10 cellular contexts compared by ENCODE assay signal in the genomic region with DNA sequence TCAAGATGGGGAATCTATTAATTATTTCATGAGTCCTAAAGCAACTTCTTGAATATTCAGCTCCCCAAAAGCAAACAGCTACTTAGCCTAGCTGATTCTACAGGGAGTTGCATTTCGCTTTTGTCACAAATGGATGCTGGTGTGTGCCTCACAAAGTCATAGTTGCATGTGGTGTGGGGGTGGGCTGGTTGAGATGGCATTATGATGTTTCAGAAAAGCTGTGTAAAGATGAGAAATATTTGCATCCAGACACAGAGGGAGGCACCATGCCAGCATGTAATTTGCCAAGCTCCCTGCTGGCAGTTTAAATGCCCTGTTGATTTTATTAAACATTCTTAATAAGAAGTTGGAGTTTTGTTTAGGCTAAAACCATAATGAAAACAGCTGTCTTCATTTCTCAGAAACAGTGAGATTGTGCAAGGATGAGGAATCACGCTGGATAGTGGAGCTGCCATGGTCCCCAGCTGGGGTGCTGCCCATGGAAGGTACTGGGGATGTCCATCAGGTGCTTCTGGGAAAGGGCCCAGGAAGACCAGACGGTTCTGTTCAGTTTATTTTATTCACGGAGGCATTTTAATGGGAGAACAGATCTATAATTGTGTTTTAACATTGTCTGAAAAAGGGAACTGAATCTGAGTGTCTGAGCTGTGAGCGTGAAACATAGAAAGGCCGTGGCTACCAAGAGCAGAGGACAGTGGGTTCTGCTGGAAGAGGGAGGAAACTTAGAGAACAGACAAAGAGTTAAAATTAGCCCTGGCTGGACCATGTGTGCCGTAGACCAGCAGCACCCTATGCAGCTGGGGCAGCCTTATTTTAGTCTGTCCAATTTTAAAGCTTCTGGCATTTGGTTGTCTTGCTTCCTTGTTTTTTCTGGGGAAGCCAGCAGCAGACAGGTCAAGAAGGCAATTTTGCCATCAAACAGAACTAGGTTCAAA.
DNase-seq lines count a peak whose midpoint lies in the region; ATAC-seq and TF ChIP-seq lines count a peak whose summit lies in the region.
"Had no signal": no experiment of that assay in that cellular context is flagged by ENCODE, and none has a peak within 500 bp of the region (broad histone marks: within the 10 kb centered on the region; RNA-seq: fewer than 3 reads in every experiment).

No MANE protein-coding gene starts in this region.

- H2AFZ ChIP-seq in neural progenitor cell (replicated peaks) = no peak overlapping the region

- no peaks in the 10 kb centered on the region for H3K36me3 Mint-ChIP-seq in neural progenitor cell
- H3K36me3 Mint-ChIP-seq in activated naive CD4-positive, alpha-beta T cell treated with anti-CD3 and anti-CD28 coated beads, Interleukin-2, amount 50 U/mL, for 72 hours = peaks cover 10 to 16% of the 10 kb centered on the region in 2 donors
- H3K36me3 Mint-ChIP-seq: WTC11 had no signal

- no peaks in the 10 kb centered on the region for H3K9me3 Mint-ChIP-seq in neural progenitor cell
- H3K9me3 Mint-ChIP-seq in activated naive CD4-positive, alpha-beta T cell treated with anti-CD3 and anti-CD28 coated beads, Interleukin-2, amount 50 U/mL, for 72 hours = peaks cover 2 to 15% of the 10 kb centered on the region in 2 donors

- H3K27me3 ChIP-seq in sigmoid colon (no peaks in the 10 kb centered on the region), neural progenitor cell (no peaks in the 10 kb centered on the region)

- no peak for TF ChIP-seq CTCF in sigmoid colon (IDR thresholded peaks at IDR 0.05)
- TF ChIP-seq CTCF in neural progenitor cell (IDR thresholded peaks at IDR 0.05) = no peak

- H3K4me3 ChIP-seq in sigmoid colon (peak overlapping the region in 1 of 4 donors; percentile 2), neural progenitor cell (no peak overlapping the region)

- H3K79me2 ChIP-seq in neural progenitor cell (ENCODE audit: low read depth) = no peaks in the 10 kb centered on the region

- peak in 1 of 4 donors; percentile 26 for TF ChIP-seq EP300 in sigmoid colon (IDR thresholded peaks at IDR 0.05)

- H3K27me3 Mint-ChIP-seq in neural progenitor cell (ENCODE audit: insufficient read depth, low read depth) = peaks cover 8% of the 10 kb centered on the region

- H3K27ac Mint-ChIP-seq in neural progenitor cell = no peak overlapping the region
- H3K27ac Mint-ChIP-seq in activated naive CD4-positive, alpha-beta T cell treated with anti-CD3 and anti-CD28 coated beads, Interleukin-2, amount 50 U/mL, for 72 hours = peak overlapping the region in 1 of 2 donors; percentile 62
- H3K27ac Mint-ChIP-seq: WTC11 had no signal

- H3F3A ChIP-seq in neural progenitor cell (ENCODE audit: low read depth) = no peaks in the 10 kb centered on the region

- ATAC-seq in GM19043 (IDR thresholded peaks at IDR 0.05; ENCODE audit: low read depth, unreplicated experiment) = peak; percentile 85
- peak; percentile 49 for ATAC-seq in HG03039 (IDR thresholded peaks at IDR 0.05; ENCODE audit: unreplicated experiment)
- no peak for ATAC-seq in SK-N-SH treated with all-trans-retinoic acid at 6 μM for 48 hours
- no peak for ATAC-seq in activated naive CD4-positive, alpha-beta T cell treated with anti-CD3 and anti-CD28 coated beads, Interleukin-2, amount 50 U/mL, for 72 hours
- ATAC-seq: HCT116, WTC11 had no signal

- H3K27ac ChIP-seq in angular gyrus (ENCODE audit: low read depth, low read length) = peak overlapping the region; percentile 54
- H3K27ac ChIP-seq in sigmoid colon = peak overlapping the region; percentile 60 to 83 (median 72)
- no peak overlapping the region for H3K27ac ChIP-seq in neural progenitor cell

- H3K36me3 ChIP-seq in sigmoid colon (no peaks in the 10 kb centered on the region), neural progenitor cell (no peaks in the 10 kb centered on the region)

- WGBS in sigmoid colon, 2 donors = 59 to 83% methylated on average over 7 of the region's 7 CpGs

- no peak overlapping the region for H3K4me2 ChIP-seq in neural progenitor cell

- no peak for TF ChIP-seq POLR2A in sigmoid colon (IDR thresholded peaks at IDR 0.05)

- H3K9ac ChIP-seq in neural progenitor cell = no peak overlapping the region

- intact Hi-C loops in sigmoid colon (cut with DNase I) = no loop called here

- no peaks in the 10 kb centered on the region for H4K20me1 ChIP-seq in neural progenitor cell (ENCODE audit: low read depth)

- H3K4me1 Mint-ChIP-seq in neural progenitor cell = no peaks in the 10 kb centered on the region
- H3K4me1 Mint-ChIP-seq: WTC11 had no signal

- H3K4me1 ChIP-seq in sigmoid colon (peaks cover 0 to 86% (median 71%) of the 10 kb centered on the region in 4 donors), neural progenitor cell (no peaks in the 10 kb centered on the region)

- H3K4me3 Mint-ChIP-seq in neural progenitor cell = no peak overlapping the region
- H3K4me3 Mint-ChIP-seq: WTC11 had no signal

- DNase-seq in sigmoid colon (no peak), neural progenitor cell (ENCODE audit: low spot score) (no peak), activated gamma-delta T cell treated with Interleukin-2 at 50 U/mL for 16 hours (no peak)
- DNase-seq in activated naive CD4-positive, alpha-beta T cell treated with anti-CD3 and anti-CD28 coated beads, Interleukin-2, amount 50 U/mL, for 72 hours (ENCODE audit: low spot score in 2 of 2) = no peak

- no peaks in the 10 kb centered on the region for H3K9me3 ChIP-seq in sigmoid colon
- no peaks in the 10 kb centered on the region for H3K9me3 ChIP-seq in neural progenitor cell (ENCODE audit: low read depth)

TF ChIP-seq in SK-N-SH treated with all-trans-retinoic acid at 6 μM for 48 hours, 23 proteins besides CTCF, POLR2A, EP300 and RAD21:
- TF ChIP-seq, protein P1, sequence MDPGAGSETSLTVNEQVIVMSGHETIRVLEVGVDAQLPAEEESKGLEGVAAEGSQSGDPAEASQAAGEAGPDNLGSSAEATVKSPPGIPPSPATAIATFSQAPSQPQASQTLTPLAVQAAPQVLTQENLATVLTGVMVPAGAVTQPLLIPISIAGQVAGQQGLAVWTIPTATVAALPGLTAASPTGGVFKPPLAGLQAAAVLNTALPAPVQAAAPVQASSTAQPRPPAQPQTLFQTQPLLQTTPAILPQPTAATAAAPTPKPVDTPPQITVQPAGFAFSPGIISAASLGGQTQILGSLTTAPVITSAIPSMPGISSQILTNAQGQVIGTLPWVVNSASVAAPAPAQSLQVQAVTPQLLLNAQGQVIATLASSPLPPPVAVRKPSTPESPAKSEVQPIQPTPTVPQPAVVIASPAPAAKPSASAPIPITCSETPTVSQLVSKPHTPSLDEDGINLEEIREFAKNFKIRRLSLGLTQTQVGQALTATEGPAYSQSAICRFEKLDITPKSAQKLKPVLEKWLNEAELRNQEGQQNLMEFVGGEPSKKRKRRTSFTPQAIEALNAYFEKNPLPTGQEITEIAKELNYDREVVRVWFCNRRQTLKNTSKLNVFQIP (CRISPR knock-in tag; IDR thresholded peaks at IDR 0.05; ENCODE audit: borderline replicate concordance, low read depth) = no peak
- TF ChIP-seq GLIS3 (CRISPR knock-in tag; IDR thresholded peaks at IDR 0.05) (no peak), ZFP3 (CRISPR knock-in tag; IDR thresholded peaks at IDR 0.05) (no peak)

Comparison
In these comparisons a context has a peak if more than half of its experiments do, and no peak if none do; other contexts are left out.
1. ATAC-seq: peak in GM19043 (single experiment) and HG03039 (single experiment); none in SK-N-SH treated with all-trans-retinoic acid at 6 μM for 48 hours (single experiment) and activated naive CD4-positive, alpha-beta T cell treated with anti-CD3 and anti-CD28 coated beads, Interleukin-2, amount 50 U/mL, for 72 hours (0 of 2).